Comparison of ENCODE assay signal across 22 cellular contexts in genomic region chr12:16168078-16168477, GRCh38.
A peak's percentile ranks its signal among the peaks of the same experiment; 100 is the strongest.
DNase-seq lines count a peak whose midpoint lies in the region; ATAC-seq and TF ChIP-seq lines count a peak whose summit lies in the region.
"Had no signal": no experiment of that assay in that cellular context is flagged by ENCODE, and none has a peak within 500 bp of the region (broad histone marks: within the 10 kb centered on the region; RNA-seq: fewer than 3 reads in every experiment).

No MANE protein-coding gene starts in this region.

- no peak for TF ChIP-seq POLR2A in gastroesophageal sphincter (IDR thresholded peaks at IDR 0.05)

- no peaks in the 10 kb centered on the region for H3K27me3 ChIP-seq in RWPE2 (ENCODE audit: insufficient read depth, poor library complexity, severe bottlenecking)
- H3K27me3 ChIP-seq in subcutaneous abdominal adipose tissue (ENCODE audit: control insufficient read depth in 5 of 5, insufficient read depth in 4 of 5, low read length in 5 of 5) = no peaks in the 10 kb centered on the region
- H3K27me3 ChIP-seq in HAP-1 (ENCODE audit: low read depth) = peaks cover 5% of the 10 kb centered on the region; the same call in 1 of the 2 replicates
- H3K27me3 ChIP-seq in gastroesophageal sphincter = no peaks in the 10 kb centered on the region
- H3K27me3 ChIP-seq: BLaER1 treated with 17β-estradiol and CSF1 and Interleukin-3, amounts not matched to agents 10 nM and 100 nM had no signal

- no peaks in the 10 kb centered on the region for H3K36me3 ChIP-seq in RWPE2 (ENCODE audit: low read depth)
- no peaks in the 10 kb centered on the region for H3K36me3 ChIP-seq in subcutaneous abdominal adipose tissue (ENCODE audit: control insufficient read depth in 5 of 5, insufficient read depth in 5 of 5, low read length in 5 of 5)
- no peaks in the 10 kb centered on the region for H3K36me3 ChIP-seq in HAP-1 (replicated peaks)
- no peaks in the 10 kb centered on the region for H3K36me3 ChIP-seq in gastroesophageal sphincter
- H3K36me3 ChIP-seq: BLaER1 treated with 17β-estradiol and CSF1 and Interleukin-3, amounts not matched to agents 10 nM and 100 nM had no signal

- H3K9me3 ChIP-seq in RWPE2 (ENCODE audit: severe bottlenecking) (no peaks in the 10 kb centered on the region), subcutaneous abdominal adipose tissue (ENCODE audit: control insufficient read depth in 5 of 5, low read length in 5 of 5) (no peaks in the 10 kb centered on the region), HAP-1 (no peaks in the 10 kb centered on the region), gastroesophageal sphincter (no peaks in the 10 kb centered on the region)
- H3K9me3 ChIP-seq: A549; BLaER1 treated with 17β-estradiol and CSF1 and Interleukin-3, amounts not matched to agents 10 nM and 100 nM; SK-N-SH had no signal

- no peak for TF ChIP-seq CTCF in RWPE2 (IDR thresholded peaks at IDR 0.05; ENCODE audit: poor library complexity, severe bottlenecking)
- TF ChIP-seq CTCF in epithelial cell of esophagus (IDR thresholded peaks at IDR 0.05; ENCODE audit: insufficient read depth, low read depth, low read length, missing control alignments) = no peak
- TF ChIP-seq CTCF in gastroesophageal sphincter (IDR thresholded peaks at IDR 0.05) = no peak

- H3K4me3 ChIP-seq in RWPE2 (ENCODE audit: severe bottlenecking) (no peak overlapping the region), epithelial cell of esophagus (ENCODE audit: low read length) (no peak overlapping the region), subcutaneous abdominal adipose tissue (ENCODE audit: low read depth in 1 of 5, low read length in 5 of 5) (no peak overlapping the region), HAP-1 (no peak overlapping the region), gastroesophageal sphincter (no peak overlapping the region)
- H3K4me3 ChIP-seq: A549; BLaER1 treated with 17β-estradiol and CSF1 and Interleukin-3, amounts not matched to agents 10 nM and 100 nM had no signal

- 82 to 94% methylated on average over 3 of the region's 3 CpGs for WGBS in gastroesophageal sphincter (ENCODE audit: low coverage in 1 of 2), 2 donors

- in situ Hi-C loops in HAP-1 (cut with MboI; ENCODE audit: low sequenced_read_pairs) = no loop called here

- H3K27ac ChIP-seq in RWPE2 (ENCODE audit: poor library complexity, severe bottlenecking) = no peak overlapping the region
- peak overlapping the region; percentile 69 for H3K27ac ChIP-seq in subcutaneous abdominal adipose tissue (ENCODE audit: low read depth, low read length)
- no peak overlapping the region for H3K27ac ChIP-seq in gastroesophageal sphincter
- H3K27ac ChIP-seq: A549; BLaER1 treated with 17β-estradiol and CSF1 and Interleukin-3, amounts not matched to agents 10 nM and 100 nM; HL-60 had no signal

- no peak for TF ChIP-seq EP300 in gastroesophageal sphincter (IDR thresholded peaks at IDR 0.05)

- peak; percentile 7 for DNase-seq in HCEC 1CT
- DNase-seq in RWPE2 (ENCODE audit: low spot score) = no peak
- peak; percentile 82 for DNase-seq in epithelial cell of esophagus (ENCODE audit: low read depth)
- DNase-seq in HAP-1 (ENCODE audit: low spot score in 2 of 2) = no peak
- no peak for DNase-seq in NCI-H2029 (lab: John Stamatoyannopoulos, UW)
- DNase-seq: AML-193; CD4-positive, alpha-beta T cell; Karpas-422; NCI-H1092 treated with DMSO at 0.1 percent for 48 hours; NCI-H1436; NCI-H187 treated with DMSO at 0.1 percent for 48 hours; NCI-H2107; NCI-H446; NCI-H526 treated with DMSO at 0.1 percent for 48 hours; SK-N-SH; SW 1271 had no signal

- H3K4me1 ChIP-seq in RWPE2 (ENCODE audit: insufficient read depth, poor library complexity, severe bottlenecking) = no peaks in the 10 kb centered on the region
- peaks cover 1 to 24% (median 19%) of the 10 kb centered on the region in 5 donors for H3K4me1 ChIP-seq in subcutaneous abdominal adipose tissue (ENCODE audit: control insufficient read depth in 5 of 5, insufficient read depth in 5 of 5, low read length in 5 of 5)
- H3K4me1 ChIP-seq in HAP-1 = no peaks in the 10 kb centered on the region
- H3K4me1 ChIP-seq in gastroesophageal sphincter = no peaks in the 10 kb centered on the region
- H3K4me1 ChIP-seq: A549; BLaER1 treated with 17β-estradiol and CSF1 and Interleukin-3, amounts not matched to agents 10 nM and 100 nM had no signal

- 0 out of 3 replicates have a peak, but pooled peaks have one; percentile 31 for ATAC-seq in RWPE2 (ENCODE audit: low read depth)
- no peak for ATAC-seq in gastroesophageal sphincter
- ATAC-seq: A549, Panc1 had no signal

- no peak overlapping the region for H3K9ac ChIP-seq in subcutaneous abdominal adipose tissue (ENCODE audit: low read length in 5 of 5)
- H3K9ac ChIP-seq: BLaER1 treated with 17β-estradiol and CSF1 and Interleukin-3, amounts not matched to agents 10 nM and 100 nM; SK-N-SH had no signal

Comparison
In these comparisons a context has a peak if more than half of its experiments do, and no peak if none do; other contexts are left out.
1. DNase-seq: peak in HCEC 1CT (single experiment) and epithelial cell of esophagus (single experiment); none in RWPE2 (single experiment), HAP-1 (0 of 2) and NCI-H2029 (single experiment).